1 cellular context compared by ENCODE assay signal in genomic region chr19:10586396-10586795, GRCh38.
TF ChIP-seq lines count a peak whose summit lies in the region.

No MANE protein-coding gene starts in this region.

TF ChIP-seq in WTC11, 78 proteins besides CTCF, POLR2A, EP300 and RAD21 (continued from another document):
- TF ChIP-seq JAZF1 (CRISPR knock-in tag; IDR thresholded peaks at IDR 0.05): no peak
- no peak for TF ChIP-seq PRDM15 (CRISPR knock-in tag; IDR thresholded peaks at IDR 0.05)
- TF ChIP-seq ZNF671 (CRISPR knock-in tag; IDR thresholded peaks at IDR 0.05): no peak
- TF ChIP-seq ATF1 (CRISPR knock-in tag; IDR thresholded peaks at IDR 0.05): no peak
- no peak for TF ChIP-seq TCF7 (CRISPR knock-in tag; IDR thresholded peaks at IDR 0.05; ENCODE audit: low read depth)
- TF ChIP-seq, protein P1, sequence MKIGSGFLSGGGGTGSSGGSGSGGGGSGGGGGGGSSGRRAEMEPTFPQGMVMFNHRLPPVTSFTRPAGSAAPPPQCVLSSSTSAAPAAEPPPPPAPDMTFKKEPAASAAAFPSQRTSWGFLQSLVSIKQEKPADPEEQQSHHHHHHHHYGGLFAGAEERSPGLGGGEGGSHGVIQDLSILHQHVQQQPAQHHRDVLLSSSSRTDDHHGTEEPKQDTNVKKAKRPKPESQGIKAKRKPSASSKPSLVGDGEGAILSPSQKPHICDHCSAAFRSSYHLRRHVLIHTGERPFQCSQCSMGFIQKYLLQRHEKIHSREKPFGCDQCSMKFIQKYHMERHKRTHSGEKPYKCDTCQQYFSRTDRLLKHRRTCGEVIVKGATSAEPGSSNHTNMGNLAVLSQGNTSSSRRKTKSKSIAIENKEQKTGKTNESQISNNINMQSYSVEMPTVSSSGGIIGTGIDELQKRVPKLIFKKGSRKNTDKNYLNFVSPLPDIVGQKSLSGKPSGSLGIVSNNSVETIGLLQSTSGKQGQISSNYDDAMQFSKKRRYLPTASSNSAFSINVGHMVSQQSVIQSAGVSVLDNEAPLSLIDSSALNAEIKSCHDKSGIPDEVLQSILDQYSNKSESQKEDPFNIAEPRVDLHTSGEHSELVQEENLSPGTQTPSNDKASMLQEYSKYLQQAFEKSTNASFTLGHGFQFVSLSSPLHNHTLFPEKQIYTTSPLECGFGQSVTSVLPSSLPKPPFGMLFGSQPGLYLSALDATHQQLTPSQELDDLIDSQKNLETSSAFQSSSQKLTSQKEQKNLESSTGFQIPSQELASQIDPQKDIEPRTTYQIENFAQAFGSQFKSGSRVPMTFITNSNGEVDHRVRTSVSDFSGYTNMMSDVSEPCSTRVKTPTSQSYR (CRISPR knock-in tag; IDR thresholded peaks at IDR 0.05): no peak
- TF ChIP-seq MYBL2 (CRISPR knock-in tag; IDR thresholded peaks at IDR 0.05): no peak
- no peak for TF ChIP-seq SP1 (CRISPR knock-in tag; conservative IDR thresholded peaks at IDR 0.05)
